In the genomic region with DNA sequence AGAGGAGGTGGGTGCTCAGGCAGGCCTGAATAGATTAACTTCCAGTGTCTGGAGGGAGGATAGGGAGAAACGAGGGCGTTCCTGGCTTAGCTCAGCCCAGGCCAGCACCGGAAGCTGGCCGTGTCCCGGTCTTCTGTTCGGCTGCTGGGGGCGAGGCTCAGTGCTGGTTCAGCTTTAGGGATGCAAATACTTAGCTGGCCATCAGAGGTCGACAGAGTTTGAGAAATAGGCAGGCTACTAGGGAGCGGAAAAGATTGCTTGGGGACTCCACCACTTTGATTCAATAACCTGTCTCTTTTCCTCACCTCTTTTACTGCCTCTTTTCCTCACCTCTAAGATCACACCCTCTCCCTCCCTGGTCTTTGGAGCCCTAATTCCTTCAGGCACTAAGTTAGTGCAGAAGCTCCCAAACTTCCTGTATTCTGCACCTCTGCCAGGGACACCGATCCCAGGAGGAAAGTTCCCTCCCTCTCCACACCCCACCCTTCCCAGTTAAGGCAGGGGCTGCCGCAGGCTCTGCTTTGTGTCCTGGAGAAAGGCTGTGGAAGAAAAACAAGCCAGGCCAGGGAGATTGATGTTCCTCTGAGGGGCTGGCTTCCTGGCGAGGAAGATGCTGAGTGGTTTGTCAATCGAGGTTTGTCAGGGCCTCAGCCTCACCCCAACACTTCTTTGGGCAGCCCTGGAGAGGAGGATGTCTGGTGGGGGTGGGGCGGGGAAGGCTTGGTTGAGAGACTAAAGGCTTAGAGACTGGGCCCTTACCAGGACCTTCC, we compare ENCODE assay signal across 8 cellular contexts. TPM values are rescaled to one million over a fixed set of nuclear protein-coding genes. Genes with fewer than 3 reads are reported as not detected.
DNase-seq lines count a peak whose midpoint lies in the region; ATAC-seq, FAIRE-seq and TF ChIP-seq lines count a peak whose summit lies in the region.

No MANE protein-coding gene starts in this region.

- H3K9me3 ChIP-seq in small intestine (ENCODE audit: control insufficient read depth, low read depth): no peaks in the 10 kb centered on the region

- no peaks in the 10 kb centered on the region for H3K36me3 ChIP-seq in small intestine (ENCODE audit: control insufficient read depth in 2 of 2, insufficient read depth in 2 of 2, low read length in 2 of 2)

- 18 to 39% (median 25%) methylated on average over 14 of the region's 14 CpGs for WGBS in small intestine, 3 donors

- H3K27ac Mint-ChIP-seq in activated CD8-positive, alpha-beta T cell treated with anti-CD3 and anti-CD28 coated beads for 36 hours: no peak overlapping the region

- intact Hi-C loops in activated CD8-positive, alpha-beta T cell treated with anti-CD3 and anti-CD28 coated beads for 36 hours (cut with micrococcal nuclease): loop anchor here (10.0 kb wide), 1 partner anchor 462 kb away; no protein-coding TSS in a partner anchor
- intact Hi-C loops in left cardiac atrium (cut with DNase I): loop anchor here (2.0 to 10.0 kb wide), 6 partner anchors 402 to 564 kb away; no protein-coding TSS in a partner anchor

- H3K4me1 Mint-ChIP-seq in activated CD8-positive, alpha-beta T cell treated with anti-CD3 and anti-CD28 coated beads for 36 hours (ENCODE audit: low read depth): peaks cover 4% of the 10 kb centered on the region

- H3K9me3 Mint-ChIP-seq in activated CD8-positive, alpha-beta T cell treated with anti-CD3 and anti-CD28 coated beads for 36 hours: no peaks in the 10 kb centered on the region

- no peak overlapping the region for H3K27ac ChIP-seq in small intestine (ENCODE audit: low read depth in 1 of 2, low read length in 1 of 2)

- POLR2A ChIA-PET in activated CD8-positive, alpha-beta T cell treated with anti-CD3 and anti-CD28 coated beads for 36 hours (lab: Charles Lee): no interaction called here

- no peaks in the 10 kb centered on the region for H3K27me3 Mint-ChIP-seq in activated CD8-positive, alpha-beta T cell treated with anti-CD3 and anti-CD28 coated beads for 36 hours

- ATAC-seq in activated CD8-positive, alpha-beta T cell treated with anti-CD3 and anti-CD28 coated beads for 36 hours: peak; percentile 80
- peak; percentile 89 to 91 for ATAC-seq in left cardiac atrium
- no peak for ATAC-seq in HG02852 (IDR thresholded peaks at IDR 0.05; ENCODE audit: unreplicated experiment)

- peak; percentile 57 for TF ChIP-seq CTCF in GM12872 (IDR thresholded peaks at IDR 0.05; ENCODE audit: insufficient read depth, low read depth, low read length)
- TF ChIP-seq CTCF in activated CD8-positive, alpha-beta T cell treated with anti-CD3 and anti-CD28 coated beads for 36 hours (IDR thresholded peaks at IDR 0.05): peak; percentile 20

- CTCF ChIA-PET in activated CD8-positive, alpha-beta T cell treated with anti-CD3 and anti-CD28 coated beads for 36 hours (lab: Charles Lee): interaction anchor here (0.8 to 1.1 kb wide), 2 partner anchors 399 to 400 kb away, joined by 3 to 7 read pairs; no protein-coding TSS in a partner anchor

- FAIRE-seq in small intestine (lab: Jason Lieb, UNC): no peak

- no peak overlapping the region for H3K4me3 Mint-ChIP-seq in activated CD8-positive, alpha-beta T cell treated with anti-CD3 and anti-CD28 coated beads for 36 hours

- no peaks in the 10 kb centered on the region for H3K4me1 ChIP-seq in small intestine (ENCODE audit: control insufficient read depth in 2 of 2, insufficient read depth in 1 of 2, low read depth in 1 of 2, low read length in 1 of 2)

- no peak overlapping the region for H3K4me3 ChIP-seq in small intestine (ENCODE audit: low read depth in 1 of 2, low read length in 2 of 2)

- DNase-seq in AG08395 (ENCODE audit: low spot score): peak; percentile 67
- peak; percentile 25 for DNase-seq in LHCN-M2 (ENCODE audit: low read depth)
- DNase-seq in activated CD8-positive, alpha-beta T cell treated with anti-CD3 and anti-CD28 coated beads for 36 hours: peak; percentile 39
- peak; percentile 56 for DNase-seq in left cardiac atrium
- peak; percentile 41 for DNase-seq in small intestine
- no peak for DNase-seq in NCI-H187 (lab: John Stamatoyannopoulos, UW)

- no peaks in the 10 kb centered on the region for H3K36me3 Mint-ChIP-seq in activated CD8-positive, alpha-beta T cell treated with anti-CD3 and anti-CD28 coated beads for 36 hours (ENCODE audit: low read depth)

- no peaks in the 10 kb centered on the region for H3K27me3 ChIP-seq in small intestine (ENCODE audit: control insufficient read depth in 2 of 2, insufficient read depth in 2 of 2, low read length in 2 of 2)

RNA-seq across cellular contexts. Expression of a gene that starts 6.0 kb away (rescaled TPM):
- total RNA-seq in LHCN-M2 (2014; rRNA removed) (7.5 TPM in 2 replicates), left cardiac atrium (10 to 100 TPM; 23.6 to 25.4 TPM)
- polyA plus RNA-seq in LHCN-M2 (2012): 2.2 TPM
- 1 to 10 TPM; 3.1 to 4.2 TPM for total RNA-seq in activated CD8-positive, alpha-beta T cell treated with anti-CD3 and anti-CD28 coated beads for 36 hours
- 10 to 100 TPM; 21.9 to 47.0 (median 26.4) TPM for polyA plus RNA-seq in small intestine

Comparison
In these comparisons a context has a peak if more than half of its experiments do, and no peak if none do; other contexts are left out.
1. DNase-seq: peak in AG08395 (single experiment), LHCN-M2 (single experiment), activated CD8-positive, alpha-beta T cell treated with anti-CD3 and anti-CD28 coated beads for 36 hours (single experiment), left cardiac atrium (single experiment) and small intestine (single experiment); none in NCI-H187 (0 of 2).